In the genomic region with DNA sequence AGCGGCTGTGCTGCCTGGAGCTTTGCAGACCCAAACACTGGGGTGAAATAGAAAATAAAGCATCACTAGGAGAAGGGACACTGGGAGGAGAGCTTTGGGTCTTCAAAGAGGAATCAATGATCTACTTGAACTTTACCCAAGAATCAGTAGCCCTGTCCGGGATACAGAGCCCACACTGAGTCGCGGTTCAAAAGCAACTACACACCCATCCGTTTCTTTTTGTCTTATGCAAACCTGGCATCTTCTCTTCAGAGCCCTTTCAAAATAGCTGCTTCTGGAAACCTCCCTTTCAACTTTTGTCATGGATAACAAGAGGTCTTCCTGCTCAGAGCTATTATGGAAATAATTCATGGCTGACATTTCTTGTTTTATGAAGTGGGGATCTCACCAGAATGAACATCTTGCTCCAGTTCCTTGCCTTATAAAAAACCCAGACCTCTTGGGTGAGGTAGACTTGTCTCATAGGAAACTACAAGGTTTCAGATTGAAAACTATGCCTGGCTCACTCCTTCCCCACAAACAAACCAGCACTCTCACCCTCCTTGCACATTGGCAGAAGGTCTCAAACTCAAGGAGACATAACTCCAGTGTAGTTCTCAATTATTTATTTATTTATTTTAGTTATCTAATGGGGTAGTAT, we compare ENCODE assay signal across 8 cellular contexts.
DNase-seq lines count a peak whose midpoint lies in the region; ATAC-seq and TF ChIP-seq lines count a peak whose summit lies in the region.

No MANE protein-coding gene starts in this region.

- H3K4me3 ChIP-seq in OCI-LY1 (ENCODE audit: low read depth, low read length, poor library complexity, severe bottlenecking) (peak overlapping the region; percentile 61), esophagus (ENCODE audit: low read depth in 1 of 2, low read length in 2 of 2) (no peak overlapping the region)

- H3K79me2 ChIP-seq in OCI-LY1 (ENCODE audit: insufficient read depth, low read length): no peaks in the 10 kb centered on the region

- H3K27me3 Mint-ChIP-seq in activated T-cell treated with anti-CD3 and anti-CD28 coated beads, Interleukin-2, amount 50 U/mL, for 24 hours: no peaks in the 10 kb centered on the region

- H3F3A ChIP-seq in OCI-LY1 (ENCODE audit: insufficient read depth, low read length): peaks cover 8% of the 10 kb centered on the region; the same call in 1 of the 2 replicates

- WGBS in esophagus, 2 donors: 67 to 68% methylated on average over 5 of the region's 5 CpGs

- H3K4me2 ChIP-seq in OCI-LY1 (ENCODE audit: low read length): peak overlapping the region; percentile 90

- peak overlapping the region; percentile 95 for H3K27ac Mint-ChIP-seq in activated T-cell treated with anti-CD3 and anti-CD28 coated beads, Interleukin-2, amount 50 U/mL, for 24 hours

- H3K36me3 Mint-ChIP-seq in activated T-cell treated with anti-CD3 and anti-CD28 coated beads, Interleukin-2, amount 50 U/mL, for 24 hours (ENCODE audit: low read depth): peaks cover 5% of the 10 kb centered on the region

- H2AFZ ChIP-seq in OCI-LY1 (ENCODE audit: low read length): no peak overlapping the region

- H3K36me3 ChIP-seq in OCI-LY1 (ENCODE audit: insufficient read depth, low read length) (no peaks in the 10 kb centered on the region), esophagus (ENCODE audit: control insufficient read depth in 2 of 2, insufficient read depth in 2 of 2, low read length in 1 of 2) (no peaks in the 10 kb centered on the region)

- H3K9ac ChIP-seq in OCI-LY1 (ENCODE audit: low read length): peak overlapping the region; percentile 60; the same call in 1 of the 2 replicates

- no peak for DNase-seq in activated T-cell treated with anti-CD3 and anti-CD28 coated beads, Interleukin-2, amount 50 U/mL, for 24 hours
- no peak for DNase-seq in activated T-cell treated with anti-CD3 and anti-CD28 coated beads, Interleukin-2, amount 50 U/mL, for 1 hour
- DNase-seq in stimulated activated naive CD8-positive, alpha-beta T cell treated with anti-CD3 and anti-CD28 coated beads, Interleukin-15, Interleukin-2, amounts not matched to agents 100 U/mL and 50 U/mL, for 24 hours: no peak
- DNase-seq in GM19240 (ENCODE audit: insufficient read length, low spot score) (no peak), GM19238 (ENCODE audit: insufficient read length, low spot score) (no peak)

- no peaks in the 10 kb centered on the region for H4K20me1 ChIP-seq in OCI-LY1 (ENCODE audit: insufficient read depth, low read length)

- ATAC-seq in stimulated activated naive CD8-positive, alpha-beta T cell treated with anti-CD3 and anti-CD28 coated beads, Interleukin-15, Interleukin-2, amounts not matched to agents 100 U/mL and 50 U/mL, for 24 hours: peak; percentile 51
- ATAC-seq in GM18907 (IDR thresholded peaks at IDR 0.05; ENCODE audit: unreplicated experiment): no peak

- H3K27ac ChIP-seq in OCI-LY1 (ENCODE audit: low read depth, low read length, poor library complexity, severe bottlenecking) (peak overlapping the region; percentile 89), esophagus (ENCODE audit: low read depth in 2 of 2, low read length in 1 of 2) (peak overlapping the region; percentile 24 to 53)

- peaks cover 89% of the 10 kb centered on the region for H3K4me1 Mint-ChIP-seq in activated T-cell treated with anti-CD3 and anti-CD28 coated beads, Interleukin-2, amount 50 U/mL, for 24 hours (ENCODE audit: low read depth)

- no peaks in the 10 kb centered on the region for H3K27me3 ChIP-seq in OCI-LY1 (ENCODE audit: insufficient read depth, low read length)
- no peaks in the 10 kb centered on the region for H3K27me3 ChIP-seq in esophagus (ENCODE audit: control insufficient read depth in 1 of 2, insufficient read depth in 2 of 2, low read length in 2 of 2)

- H3K9me3 Mint-ChIP-seq in activated T-cell treated with anti-CD3 and anti-CD28 coated beads, Interleukin-2, amount 50 U/mL, for 24 hours: no peaks in the 10 kb centered on the region

- no peaks in the 10 kb centered on the region for H3K9me3 ChIP-seq in OCI-LY1 (ENCODE audit: low read length)
- H3K9me3 ChIP-seq in esophagus (ENCODE audit: control insufficient read depth in 2 of 2, insufficient read depth in 1 of 2, low read depth in 1 of 2, low read length in 1 of 2): no peaks in the 10 kb centered on the region

- H3K4me1 ChIP-seq in OCI-LY1 (ENCODE audit: insufficient read depth, low read length, severe bottlenecking) (peaks cover 54% of the 10 kb centered on the region), esophagus (ENCODE audit: control insufficient read depth in 2 of 2, insufficient read depth in 2 of 2, low read length in 1 of 2) (no peaks in the 10 kb centered on the region)

- no peaks in the 10 kb centered on the region for H3K9me2 ChIP-seq in OCI-LY1 (ENCODE audit: low read depth, low read length)

- peak overlapping the region; percentile 79 for H3K4me3 Mint-ChIP-seq in activated T-cell treated with anti-CD3 and anti-CD28 coated beads, Interleukin-2, amount 50 U/mL, for 24 hours

- no peak for TF ChIP-seq CTCF in OCI-LY1 (IDR thresholded peaks at IDR 0.05; ENCODE audit: low read length)
